Comparison of ENCODE assay signal across 12 cellular contexts in genomic region chr15:70742928-70743327, GRCh38. TPM values are rescaled to one million over a fixed set of nuclear protein-coding genes. Genes with fewer than 3 reads are reported as not detected.
DNase-seq lines count a peak whose midpoint lies in the region; ATAC-seq and TF ChIP-seq lines count a peak whose summit lies in the region.
"Had no signal": no experiment of that assay in that cellular context is flagged by ENCODE, and none has a peak within 500 bp of the region (broad histone marks: within the 10 kb centered on the region; RNA-seq: fewer than 3 reads in every experiment).

No MANE protein-coding gene starts in this region.

- peak overlapping the region; percentile 78 for H3K27ac Mint-ChIP-seq in osteocyte (ENCODE audit: unreplicated experiment)

- in situ Hi-C loops in ACHN (cut with HindIII; ENCODE audit: low pct_ligation_motif_present, low pct_unique_long_range_greater_than_20kb, low sequenced_read_pairs): no loop called here

- H3K4me1 ChIP-seq in Loucy (ENCODE audit: insufficient read depth, low read length, poor library complexity, severe bottlenecking): peaks cover 31% of the 10 kb centered on the region

- H3K4me3 Mint-ChIP-seq in osteocyte (ENCODE audit: unreplicated experiment): peak overlapping the region; percentile 10

- peak overlapping the region; percentile 59 for H3K9ac ChIP-seq in Loucy (ENCODE audit: low read depth, low read length, poor library complexity, severe bottlenecking)

- no peak for TF ChIP-seq CTCF in AG10803 (conservative IDR thresholded peaks at IDR 0.05; ENCODE audit: low read length)
- TF ChIP-seq CTCF in Loucy (conservative IDR thresholded peaks at IDR 0.05; ENCODE audit: low read length): no peak
- TF ChIP-seq CTCF in osteocyte (IDR thresholded peaks at IDR 0.05): no peak

- peak; percentile 15 for DNase-seq in AG10803 (ENCODE audit: low read depth)
- DNase-seq in dermis blood vessel endothelial cell: peak; percentile 47
- no peak for DNase-seq in osteocyte (ENCODE audit: extremely low spot score, unreplicated experiment)
- DNase-seq in ACHN: no peak
- DNase-seq: activated CD8-positive, alpha-beta memory T cell treated with anti-CD3 and anti-CD28 coated beads, Interleukin-2, amount 50 U/mL, for 48 hours; kidney glomerular epithelial cell; NK-92 treated with Interleukin-12 subunit alpha and Interleukin-12 subunit beta, amount 100 ng/mL, for 24 hours had no signal

- no peaks in the 10 kb centered on the region for H3F3A ChIP-seq in Loucy (ENCODE audit: low read depth)

- H3K27me3 ChIP-seq in Loucy (ENCODE audit: insufficient read depth, low read length, poor library complexity, severe bottlenecking): no peaks in the 10 kb centered on the region

- no peaks in the 10 kb centered on the region for H4K20me1 ChIP-seq in Loucy (ENCODE audit: insufficient read depth, low read length, poor library complexity, severe bottlenecking)

- H3K4me2 ChIP-seq in Loucy (ENCODE audit: low read depth, low read length, poor library complexity, severe bottlenecking): peak overlapping the region; percentile 63

- no peaks in the 10 kb centered on the region for H3K79me2 ChIP-seq in Loucy (ENCODE audit: insufficient read depth, low read length)

- peaks cover 69% of the 10 kb centered on the region for H3K4me1 Mint-ChIP-seq in osteocyte (ENCODE audit: unreplicated experiment)

- no peaks in the 10 kb centered on the region for H3K36me3 ChIP-seq in Loucy (ENCODE audit: insufficient read depth, low read length)

- no peaks in the 10 kb centered on the region for H3K27me3 Mint-ChIP-seq in osteocyte (ENCODE audit: unreplicated experiment)

- H2AFZ ChIP-seq in Loucy (ENCODE audit: low read length): peak overlapping the region; percentile 59

- H3K9me3 Mint-ChIP-seq in osteocyte (ENCODE audit: unreplicated experiment): peaks cover 6% of the 10 kb centered on the region

- H3K4me3 ChIP-seq in AG10803 (ENCODE audit: low read length) (no peak overlapping the region), Loucy (ENCODE audit: low read length, poor library complexity, severe bottlenecking) (peak overlapping the region; percentile 45)

- H3K9me2 ChIP-seq in Loucy (replicated peaks; ENCODE audit: low read depth, low read length): no peaks in the 10 kb centered on the region

- no peaks in the 10 kb centered on the region for H3K9me3 ChIP-seq in Loucy (ENCODE audit: insufficient read depth, low read depth, low read length)

- ATAC-seq in GM19324 (IDR thresholded peaks at IDR 0.05; ENCODE audit: low FRiP score, unreplicated experiment) (no peak), GM21447 (IDR thresholded peaks at IDR 0.05; ENCODE audit: unreplicated experiment) (no peak), GM18870 (IDR thresholded peaks at IDR 0.05; ENCODE audit: unreplicated experiment) (no peak)
- ATAC-seq: esophagus mucosa had no signal

- H3K36me3 Mint-ChIP-seq in osteocyte (ENCODE audit: unreplicated experiment): peaks cover 10% of the 10 kb centered on the region

RNA-seq across cellular contexts. Expression of gene UACA, which starts 20.4 kb away (rescaled TPM):
- total RNA-seq in dermis blood vessel endothelial cell (170 and 185 TPM in 2 replicates), osteocyte (259 and 264 TPM in 2 replicates)

Comparison
In these comparisons a context has a peak if more than half of its experiments do, and no peak if none do; other contexts are left out.
1. DNase-seq: peak in AG10803 (single experiment) and dermis blood vessel endothelial cell (single experiment); none in osteocyte (single experiment) and ACHN (single experiment).